In the genomic region with DNA sequence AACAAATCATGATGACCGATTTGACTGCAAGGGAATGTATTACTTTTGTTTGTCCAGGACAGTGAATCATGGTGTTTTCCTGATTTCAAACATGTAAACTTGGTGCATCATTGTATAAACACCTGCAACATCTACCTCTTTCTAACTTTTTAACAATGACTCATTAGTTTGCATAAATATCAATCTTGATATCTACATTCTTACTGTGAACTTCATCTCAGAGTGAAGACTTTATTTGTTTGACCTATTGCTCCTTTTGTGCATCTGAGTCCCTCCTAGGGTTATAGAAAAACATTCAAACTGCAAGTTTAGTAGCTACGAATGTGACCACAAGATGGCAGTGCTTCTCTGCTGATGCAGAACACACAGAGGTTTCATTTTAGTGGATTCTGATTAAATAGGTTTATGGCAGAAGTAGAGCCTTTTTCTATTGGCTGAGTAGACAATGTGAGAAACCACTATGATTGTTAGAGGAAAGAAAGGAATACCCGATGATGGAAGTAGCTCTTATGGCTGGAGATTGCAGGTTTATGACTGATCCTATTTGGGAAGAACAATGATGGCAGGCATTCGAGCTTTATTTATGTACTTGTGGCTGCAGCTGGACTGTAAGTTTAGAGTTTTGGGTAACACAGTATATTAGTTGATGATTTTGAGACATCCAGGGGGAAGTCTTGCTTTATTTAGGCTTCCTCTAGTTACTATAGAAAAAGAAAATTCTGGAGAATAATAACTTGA, we compare ENCODE assay signal across 8 cellular contexts.
DNase-seq lines count a peak whose midpoint lies in the region; ATAC-seq and TF ChIP-seq lines count a peak whose summit lies in the region.

No MANE protein-coding gene starts in this region.

- WGBS in gastroesophageal sphincter (ENCODE audit: low coverage in 1 of 2), 2 donors = 17 to 19% methylated on average over 4 of the region's 4 CpGs

- peak overlapping the region; percentile 21 for H3K27ac ChIP-seq in OCI-LY7 (ENCODE audit: low read depth, low read length, poor library complexity, severe bottlenecking)
- no peak overlapping the region for H3K27ac ChIP-seq in gastroesophageal sphincter

- CTCF ChIA-PET in OCI-LY7 (lab: Charles Lee; ENCODE audit: unreplicated experiment) = interaction anchor here (0.6 to 1.7 kb wide), 6 partner anchors 11 to 189 kb away, joined by 3 to 5 read pairs (median 4); no protein-coding TSS in a partner anchor

- TF ChIP-seq CTCF in OCI-LY7 (conservative IDR thresholded peaks at IDR 0.05; ENCODE audit: low read length) = peak; percentile 100
- TF ChIP-seq CTCF in gastroesophageal sphincter (IDR thresholded peaks at IDR 0.05) = peak in 3 of 4 experiments; percentile 17 to 64 (median 39)
- peak; percentile 82 for TF ChIP-seq CTCF in progenitor cell of endocrine pancreas (IDR thresholded peaks at IDR 0.05; ENCODE audit: unreplicated experiment)

- DNase-seq in DMS79 treated with DMSO at 0.1 percent for 48 hours (lab: John Stamatoyannopoulos, UW) (peak; percentile 17), DMS79 (lab: John Stamatoyannopoulos, UW) (no peak), OCI-LY7 (ENCODE audit: low spot score) (peak; percentile 89), progenitor cell of endocrine pancreas (ENCODE audit: low spot score, unreplicated experiment) (no peak)
- DNase-seq in activated naive CD4-positive, alpha-beta T cell treated with Interleukin-2 at 50 U/mL for 16 hours = peak; percentile 45

- intact Hi-C loops in OCI-LY7 (cut with micrococcal nuclease; ENCODE audit: unreplicated experiment) = loop anchor here (1.0 to 5.0 kb wide), 2 partner anchors 15 to 169 kb away; no protein-coding TSS in a partner anchor

- BruUV-seq in OCI-LY7 (replicated peaks; lab: Mats Ljungman, UMichigan) = no TSS peak

- H3K4me2 ChIP-seq in OCI-LY7 (ENCODE audit: low read length) = peak overlapping the region; percentile 73

- H3K4me3 ChIP-seq in OCI-LY7 (ENCODE audit: low read depth, low read length, poor library complexity, severe bottlenecking) (peak overlapping the region; percentile 56), gastroesophageal sphincter (peak overlapping the region in 1 of 2 donors; percentile 14)

- H3K4me1 ChIP-seq in OCI-LY7 (ENCODE audit: insufficient read depth, low read length, poor library complexity, severe bottlenecking) = peaks cover 47% of the 10 kb centered on the region
- no peaks in the 10 kb centered on the region for H3K4me1 ChIP-seq in gastroesophageal sphincter

- POLR2A ChIA-PET in OCI-LY7 (lab: Charles Lee) = interaction anchor here (0.6 to 4.6 kb wide), 5 partner anchors 12 to 168 kb away, joined by 5 to 30 read pairs (median 5); no protein-coding TSS in a partner anchor

- H2AFZ ChIP-seq in OCI-LY7 (ENCODE audit: low read length) = peak overlapping the region; percentile 99

- no peaks in the 10 kb centered on the region for H3K4me1 Mint-ChIP-seq in progenitor cell of endocrine pancreas (ENCODE audit: low read depth)

- H3K36me3 Mint-ChIP-seq in progenitor cell of endocrine pancreas (ENCODE audit: insufficient read depth) = no peaks in the 10 kb centered on the region

- ATAC-seq in HG02642 (IDR thresholded peaks at IDR 0.05; ENCODE audit: poor library complexity, unreplicated experiment) (peak; percentile 63), gastroesophageal sphincter (no peak), GM21786 (IDR thresholded peaks at IDR 0.05; ENCODE audit: unreplicated experiment) (no peak)

- H3K9me3 ChIP-seq in OCI-LY7 (ENCODE audit: low read length) = peaks cover 10% of the 10 kb centered on the region; the same call in 1 of the 2 replicates
- no peaks in the 10 kb centered on the region for H3K9me3 ChIP-seq in gastroesophageal sphincter

- no peak overlapping the region for H3K27ac Mint-ChIP-seq in progenitor cell of endocrine pancreas

- H3K4me3 Mint-ChIP-seq in progenitor cell of endocrine pancreas (ENCODE audit: low read depth) = no peak overlapping the region

- H3K36me3 ChIP-seq in OCI-LY7 (ENCODE audit: insufficient read depth, low read length) (no peaks in the 10 kb centered on the region; the same call in 1 of the 2 replicates), gastroesophageal sphincter (no peaks in the 10 kb centered on the region)

- H3K9me3 Mint-ChIP-seq in progenitor cell of endocrine pancreas (ENCODE audit: low read depth) = no peaks in the 10 kb centered on the region

- no peak for TF ChIP-seq POLR2A in gastroesophageal sphincter (IDR thresholded peaks at IDR 0.05)

- H3K79me2 ChIP-seq in OCI-LY7 (ENCODE audit: insufficient read depth, low read depth, low read length) = no peaks in the 10 kb centered on the region

- H3K27me3 ChIP-seq in gastroesophageal sphincter = no peaks in the 10 kb centered on the region

- TF ChIP-seq EP300 in gastroesophageal sphincter (IDR thresholded peaks at IDR 0.05) = no peak

- H3K9me2 ChIP-seq in OCI-LY7 (ENCODE audit: insufficient read depth, low read length) = no peaks in the 10 kb centered on the region

- H4K20me1 ChIP-seq in OCI-LY7 (ENCODE audit: insufficient read depth, low read length) = no peaks in the 10 kb centered on the region

- H3K27me3 Mint-ChIP-seq in progenitor cell of endocrine pancreas = peaks cover 13% of the 10 kb centered on the region

Comparison
In these comparisons a context has a peak if more than half of its experiments do, and no peak if none do; other contexts are left out.
1. DNase-seq: peak in DMS79 treated with DMSO at 0.1 percent for 48 hours (single experiment), OCI-LY7 (single experiment) and activated naive CD4-positive, alpha-beta T cell treated with Interleukin-2 at 50 U/mL for 16 hours (single experiment); none in DMS79 (single experiment) and progenitor cell of endocrine pancreas (single experiment).
2. CTCF ChIP-seq: peak in every context shown above with its lines; median percentile 100 in OCI-LY7; 82 in progenitor cell of endocrine pancreas; 39 in gastroesophageal sphincter.